21 cellular contexts compared by ENCODE assay signal in the genomic region with DNA sequence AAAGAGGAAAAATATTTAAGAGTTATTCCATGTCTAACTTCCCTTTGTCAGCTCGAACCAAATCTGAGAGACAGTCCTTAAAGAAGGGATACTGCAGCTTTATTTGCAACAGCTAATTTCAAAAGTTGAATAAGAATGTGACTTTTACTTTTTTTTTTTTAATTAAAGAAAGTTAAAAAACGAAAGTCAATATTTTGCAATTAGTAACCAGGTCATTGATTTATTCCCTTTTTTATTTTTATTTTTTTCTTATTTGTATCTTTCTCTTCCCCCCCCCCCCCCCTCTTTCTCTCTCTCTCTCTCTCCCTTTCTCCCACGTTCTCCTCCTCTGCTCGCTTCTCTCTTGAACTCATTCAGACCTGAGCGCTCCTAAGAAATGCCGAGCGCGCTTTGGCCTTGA.
"Had no signal": no experiment of that assay in that cellular context is flagged by ENCODE, and none has a peak within 500 bp of the region (broad histone marks: within the 10 kb centered on the region; RNA-seq: fewer than 3 reads in every experiment).

No MANE protein-coding gene starts in this region.

- DNase-seq: central memory CD4-positive, alpha-beta T cell; colonic mucosa; effector memory CD4-positive, alpha-beta T cell; erythroblast; esophagus squamous epithelium; hypothalamus; immature natural killer cell; natural killer cell; posterior cingulate gyrus; retina; stimulated activated CD4-positive, alpha-beta T cell treated with anti-CD3 and anti-CD28 coated beads, Interleukin-12 subunit alpha, Interleukin-12 subunit beta, amount 100 ng/mL, for 4 hours; stimulated activated CD4-positive, alpha-beta T cell treated with anti-CD3 and anti-CD28 coated beads, Interleukin-1b, Interleukin-23, amount 100 ng/mL, for 48 hours; stimulated activated CD4-positive, alpha-beta T cell treated with anti-CD3 and anti-CD28 coated beads, Interleukin-4, amount 100 ng/mL, for 1 hour; stimulated activated CD8-positive, alpha-beta memory T cell treated with anti-CD3 and anti-CD28 coated beads, Interleukin-4, amount 100 ng/mL, for 48 hours; stimulated activated naive CD4-positive, alpha-beta T cell; stimulated activated naive CD8-positive, alpha-beta T cell treated with anti-CD3 and anti-CD28 coated beads, Interleukin-15, amount 100 ng/mL, for 72 hours; thyroid gland had no signal

- H3K27me3 ChIP-seq: colonic mucosa, esophagus squamous epithelium, thyroid gland had no signal

- H3K27ac ChIP-seq: colonic mucosa, esophagus squamous epithelium, thyroid gland had no signal

- H3K4me2 ChIP-seq: smooth muscle cell had no signal

- H3K4me3 ChIP-seq: colonic mucosa, esophagus squamous epithelium, lung, smooth muscle cell, thyroid gland had no signal

- H3K9me3 ChIP-seq: colonic mucosa, esophagus squamous epithelium, thyroid gland had no signal

- ATAC-seq: natural killer cell; sciatic nerve; stimulated activated naive CD8-positive, alpha-beta T cell treated with anti-CD3 and anti-CD28 coated beads, Interleukin-15, amount 100 ng/mL, for 72 hours had no signal

- H3K4me1 ChIP-seq: colonic mucosa had no signal

- FAIRE-seq: keratinocyte had no signal
